ENCODE assay signal across 17 cellular contexts in genomic region chr10:43220971-43221418, GRCh38. TPM values are rescaled to one million over a fixed set of nuclear protein-coding genes. Genes with fewer than 3 reads are reported as not detected.
DNase-seq lines count a peak whose midpoint lies in the region; ATAC-seq and TF ChIP-seq lines count a peak whose summit lies in the region.
"Had no signal": no experiment of that assay in that cellular context is flagged by ENCODE, and none has a peak within 500 bp of the region (broad histone marks: within the 10 kb centered on the region; RNA-seq: fewer than 3 reads in every experiment).

No MANE protein-coding gene starts in this region.

- H3K36me3 ChIP-seq in GM23338 (ENCODE audit: insufficient read depth) (no peaks in the 10 kb centered on the region), GM23248 (ENCODE audit: low read depth) (no peaks in the 10 kb centered on the region)
- H3K36me3 ChIP-seq: heart right ventricle had no signal

- POLR2A ChIA-PET in activated CD4-positive, alpha-beta T cell treated with anti-CD3 and anti-CD28 coated beads for 36 hours (lab: Charles Lee) = no interaction called here

- peak; percentile 10 for DNase-seq in activated CD4-positive, alpha-beta T cell treated with anti-CD3 and anti-CD28 coated beads for 36 hours
- DNase-seq in activated CD4-positive, alpha-beta T cell treated with anti-CD3 and anti-CD28 coated beads, Interleukin-2, amount 50 U/mL, for 48 hours = no peak
- DNase-seq in GM23338 (ENCODE audit: low spot score) (no peak), chondrocyte (ENCODE audit: low spot score) (peak; percentile 52), posterior vena cava (ENCODE audit: low spot score) (peak; percentile 43), GM23248 (no peak), GM03348 (ENCODE audit: low spot score) (no peak)
- DNase-seq in effector CD8-positive, alpha-beta T cell (lab: John Stamatoyannopoulos, UW) = no peak
- DNase-seq: 8988T; amniotic stem cell; CD8-positive, alpha-beta T cell; EL; NCI-H1436; SK-N-SH had no signal

- 73 to 75% methylated on average over 12 of the region's 12 CpGs for WGBS in GM23248 (ENCODE audit: low coverage in 1 of 2, low lambda C conversion rate in 2 of 2, missing lambda C conversion rate in 2 of 2), 2 experiments

- H3K9me3 Mint-ChIP-seq in activated CD4-positive, alpha-beta T cell treated with anti-CD3 and anti-CD28 coated beads for 36 hours (ENCODE audit: low read depth) = no peaks in the 10 kb centered on the region
- no peaks in the 10 kb centered on the region for H3K9me3 Mint-ChIP-seq in GM23338
- no peaks in the 10 kb centered on the region for H3K9me3 Mint-ChIP-seq in chondrocyte (ENCODE audit: low read depth)
- H3K9me3 Mint-ChIP-seq: CD8-positive, alpha-beta T cell had no signal

- H2AFZ ChIP-seq in GM23338 (peak overlapping the region; percentile 59; the same call in 1 of the 2 replicates), GM23248 (no peak overlapping the region)

- H3K27ac Mint-ChIP-seq in activated CD4-positive, alpha-beta T cell treated with anti-CD3 and anti-CD28 coated beads for 36 hours = no peak overlapping the region
- H3K27ac Mint-ChIP-seq in GM23338 (peak overlapping the region; percentile 66), chondrocyte (ENCODE audit: unreplicated experiment) (no peak overlapping the region)
- H3K27ac Mint-ChIP-seq: CD8-positive, alpha-beta T cell had no signal

- peak; percentile 14 for ATAC-seq in activated CD4-positive, alpha-beta T cell treated with anti-CD3 and anti-CD28 coated beads for 36 hours
- ATAC-seq in GM23338 = no peak
- ATAC-seq: CD8-positive, alpha-beta T cell had no signal

- H3K9me2 ChIP-seq in GM23338 (ENCODE audit: insufficient read depth) (no peaks in the 10 kb centered on the region), GM23248 (ENCODE audit: insufficient read depth) (no peaks in the 10 kb centered on the region)
- H3K9me2 ChIP-seq: SK-N-SH had no signal

- H3K9me3 ChIP-seq in GM23248 (ENCODE audit: low read depth) = no peaks in the 10 kb centered on the region
- H3K9me3 ChIP-seq: heart right ventricle, SK-N-SH had no signal

- H4K20me1 ChIP-seq in GM23338 (replicated peaks; ENCODE audit: insufficient read depth) (no peaks in the 10 kb centered on the region; the same call in 1 of the 2 replicates), GM23248 (ENCODE audit: insufficient read depth) (no peaks in the 10 kb centered on the region)

- H3F3A ChIP-seq in GM23338 (replicated peaks; ENCODE audit: low read depth) (no peaks in the 10 kb centered on the region), GM23248 (ENCODE audit: insufficient read depth) (peaks cover 7% of the 10 kb centered on the region; the same call in 1 of the 2 replicates)

- no peaks in the 10 kb centered on the region for H3K4me1 ChIP-seq in GM23338 (ENCODE audit: insufficient read depth)
- peaks cover 8% of the 10 kb centered on the region; the same call in 1 of the 2 replicates for H3K4me1 ChIP-seq in GM23248 (ENCODE audit: insufficient read depth)
- H3K4me1 ChIP-seq: heart right ventricle had no signal

- TF ChIP-seq CTCF in GM23338 (conservative IDR thresholded peaks at IDR 0.05; ENCODE audit: low read depth in 2 of 2) (no peak), chondrocyte (IDR thresholded peaks at IDR 0.05) (no peak)

- in situ Hi-C loops in GM23248 (cut with MboI) = no loop called here

- H3K4me3 Mint-ChIP-seq in activated CD4-positive, alpha-beta T cell treated with anti-CD3 and anti-CD28 coated beads for 36 hours = no peak overlapping the region
- H3K4me3 Mint-ChIP-seq in GM23338 (no peak overlapping the region), chondrocyte (ENCODE audit: unreplicated experiment) (no peak overlapping the region)
- H3K4me3 Mint-ChIP-seq: CD8-positive, alpha-beta T cell had no signal

- H3K27me3 ChIP-seq in GM23338 (ENCODE audit: insufficient read depth) (no peaks in the 10 kb centered on the region), GM23248 (replicated peaks; ENCODE audit: insufficient read depth) (peaks cover 17% of the 10 kb centered on the region; the same call in 1 of the 2 replicates)

- no peak overlapping the region for H3K9ac ChIP-seq in GM23248
- H3K9ac ChIP-seq: SK-N-SH had no signal

- H3K36me3 Mint-ChIP-seq in activated CD4-positive, alpha-beta T cell treated with anti-CD3 and anti-CD28 coated beads for 36 hours (ENCODE audit: low read depth) = no peaks in the 10 kb centered on the region
- no peaks in the 10 kb centered on the region for H3K36me3 Mint-ChIP-seq in GM23338 (ENCODE audit: low read depth)
- H3K36me3 Mint-ChIP-seq in chondrocyte (ENCODE audit: low read depth) = no peaks in the 10 kb centered on the region
- H3K36me3 Mint-ChIP-seq: CD8-positive, alpha-beta T cell had no signal

- peaks cover 12% of the 10 kb centered on the region for H3K4me1 Mint-ChIP-seq in activated CD4-positive, alpha-beta T cell treated with anti-CD3 and anti-CD28 coated beads for 36 hours
- H3K4me1 Mint-ChIP-seq in GM23338 (peaks cover 10% of the 10 kb centered on the region), chondrocyte (ENCODE audit: low read depth) (no peaks in the 10 kb centered on the region)

- H3K79me2 ChIP-seq in GM23338 (replicated peaks; ENCODE audit: insufficient read depth) = no peaks in the 10 kb centered on the region
- H3K79me2 ChIP-seq in GM23248 (ENCODE audit: insufficient read depth) = no peaks in the 10 kb centered on the region

- H3K4me2 ChIP-seq in GM23338 (no peak overlapping the region), GM23248 (ENCODE audit: unreplicated experiment) (no peak overlapping the region)
- H3K4me2 ChIP-seq: SK-N-SH had no signal

- intact Hi-C loops in activated CD4-positive, alpha-beta T cell treated with anti-CD3 and anti-CD28 coated beads for 36 hours (cut with DNase I, micrococcal nuclease) = no loop called here
- intact Hi-C loops in posterior vena cava (cut with DNase I) = no loop called here

- H3K4me3 ChIP-seq in GM23338 (no peak overlapping the region), GM23248 (no peak overlapping the region)
- H3K4me3 ChIP-seq: heart right ventricle had no signal

- CTCF ChIA-PET in activated CD4-positive, alpha-beta T cell treated with anti-CD3 and anti-CD28 coated beads for 36 hours (lab: Charles Lee) = interaction anchor here (4.4 kb wide), 1 partner anchor 16 kb away, joined by 23 read pairs; no protein-coding TSS in a partner anchor

- peaks cover 4% of the 10 kb centered on the region for H3K27me3 Mint-ChIP-seq in activated CD4-positive, alpha-beta T cell treated with anti-CD3 and anti-CD28 coated beads for 36 hours
- H3K27me3 Mint-ChIP-seq in GM23338 (ENCODE audit: insufficient read depth, low read depth, poor library complexity) = peaks cover 5% of the 10 kb centered on the region
- peaks cover 39% of the 10 kb centered on the region for H3K27me3 Mint-ChIP-seq in chondrocyte (ENCODE audit: low read depth)

- H3K27ac ChIP-seq in GM23338 (ENCODE audit: low read depth) (no peak overlapping the region), GM23248 (no peak overlapping the region)
- H3K27ac ChIP-seq: heart right ventricle, HL-60 had no signal

TF ChIP-seq in GM23338, 12 proteins besides CTCF, POLR2A, EP300 and RAD21:
- TF ChIP-seq ZNF114 (CRISPR knock-in tag; IDR thresholded peaks at IDR 0.05) = no peak
- no peak for TF ChIP-seq STAT1 (IDR thresholded peaks at IDR 0.05; ENCODE audit: unreplicated experiment)

RNA-seq across cellular contexts. Expression of gene RASGEF1A, which starts 45.9 kb away (rescaled TPM):
- total RNA-seq in activated CD4-positive, alpha-beta T cell treated with anti-CD3 and anti-CD28 coated beads for 36 hours = under 1 TPM; 0.44 to 0.64 TPM
- 34.6 and 37.8 TPM in 2 replicates for total RNA-seq in GM23338 (2014; rRNA removed; shearing (Covaris generic))
- 8.0 and 8.1 TPM in 2 replicates for polyA plus RNA-seq in GM23338 (2016; fragmentation: Nextera tagmentation; extraction: Ambion mirVana)
- total RNA-seq in chondrocyte = 0.05 to 0.18 TPM in 2 of 3 replicates, not detected in the other
- total RNA-seq in posterior vena cava = 1 to 10 TPM in 1 of 2 donors, under 1 TPM in 1; 0.81 to 1.1 TPM
- total RNA-seq in GM23248 (2014; rRNA removed; shearing (Covaris generic)) = 0.11 TPM in 1 of 2 replicates, not detected in the other
- 0.28 TPM in 1 of 2 replicates, not detected in the other for polyA plus RNA-seq in GM23248 (2016; fragmentation: Nextera tagmentation; extraction: Ambion mirVana)
- total RNA-seq: LHCN-M2 had no signal
- polyA plus RNA-seq: SK-N-SH had no signal

Comparison
In these comparisons a context has a peak if more than half of its experiments do, and no peak if none do; other contexts are left out.
1. DNase-seq: peak in activated CD4-positive, alpha-beta T cell treated with anti-CD3 and anti-CD28 coated beads for 36 hours (single experiment), chondrocyte (single experiment) and posterior vena cava (single experiment); none in activated CD4-positive, alpha-beta T cell treated with anti-CD3 and anti-CD28 coated beads, Interleukin-2, amount 50 U/mL, for 48 hours (0 of 2), GM23338 (single experiment), GM23248 (single experiment), GM03348 (single experiment) and effector CD8-positive, alpha-beta T cell (single experiment).
2. RNA of gene RASGEF1A, which starts 45.9 kb away (total RNA-seq): 34.6 to 37.8 TPM in GM23338; 0.81 to 1.1 TPM in posterior vena cava, 0.44 to 0.64 TPM in activated CD4-positive, alpha-beta T cell treated with anti-CD3 and anti-CD28 coated beads for 36 hours, 0.11 TPM in GM23248 and 0.05 to 0.18 TPM in chondrocyte; every median in the first group is over 10 times any median in the second.